In genomic region chr17:78781339-78782304, GRCh38 we compare ENCODE assay signal across 7 cellular contexts. TPM values are rescaled to one million over a fixed set of nuclear protein-coding genes. Genes with fewer than 3 reads are reported as not detected.
DNase-seq lines count a peak whose midpoint lies in the region; ATAC-seq, FAIRE-seq and TF ChIP-seq lines count a peak whose summit lies in the region.

Gene CYTH1 (minus strand): TSS chr17:78782273. CDS start chr17:78782223, 50 bp downstream.

- no peaks in the 10 kb centered on the region for H3K9me3 ChIP-seq in Peyer's patch
- H3K9me3 ChIP-seq in GM12878 (replicated peaks; ENCODE audit: control insufficient read depth, insufficient read depth, low read length) = no peaks in the 10 kb centered on the region

- 0% methylated on average over 49 of the region's 127 CpGs for WGBS in GM12878 (ENCODE audit: insufficient coverage, insufficient replicate concordance, low lambda C conversion rate, missing lambda C conversion rate)

- TF ChIP-seq RAD21 in GM12878 (IDR thresholded peaks at IDR 0.05; ENCODE audit: insufficient read depth, low read depth, low read length) = no peak

- intact Hi-C loops in GM12878 (cut with micrococcal nuclease; ENCODE audit: unreplicated experiment) (no loop called here), sciatic nerve (cut with DNase I) (no loop called here)

- CTCF ChIA-PET in GM12878 (lab: Yijun Ruan, JAX) = interaction anchor here (1.0 to 1.4 kb wide), 3 partner anchors 14 to 44 kb away, joined by 3 to 7 read pairs (median 3); no protein-coding TSS in a partner anchor

- H3K27ac ChIP-seq in Peyer's patch (peak within 1 kb of the TSS; percentile 97 to 100 (median 98)), GM12878 (ENCODE audit: control insufficient read depth, insufficient read depth) (peak within 1 kb of the TSS; percentile 97)

- peak within 1 kb of the TSS; percentile 72; the same call in 1 of the 2 replicates for H3K4me2 ChIP-seq in GM12878 (ENCODE audit: control insufficient read depth, insufficient read depth)

- POLR2A ChIA-PET in GM12878 (lab: Charles Lee) = interaction anchor here (0.6 to 2.1 kb wide), 8 partner anchors 11 to 234 kb away, joined by 3 to 10 read pairs (median 6); no protein-coding TSS in a partner anchor

- peak; percentile 44 for FAIRE-seq in GM12878 (lab: Jason Lieb, UNC)

- H3K79me2 ChIP-seq in GM12878 (ENCODE audit: control insufficient read depth, insufficient read depth, low read length) = peaks cover 54% of the 10 kb centered on the region

- H3K9ac ChIP-seq in GM12878 (ENCODE audit: control insufficient read depth, insufficient read depth, low read length) = peak within 1 kb of the TSS; percentile 98

- H3K4me3 ChIP-seq in Peyer's patch = peak within 1 kb of the TSS; percentile 78 to 100 (median 98)
- H3K4me3 ChIP-seq in GM12878 = peak within 1 kb of the TSS; percentile 89
- peak within 1 kb of the TSS; percentile 70 for H3K4me3 ChIP-seq in iPS-11a (ENCODE audit: low read depth, low read length)

- H4K20me1 ChIP-seq in GM12878 (ENCODE audit: control insufficient read depth, insufficient read depth) = no peaks in the 10 kb centered on the region

- H3K36me3 ChIP-seq in Peyer's patch = no peaks in the 10 kb centered on the region
- H3K36me3 ChIP-seq in GM12878 (ENCODE audit: control insufficient read depth in 2 of 2, insufficient read depth in 2 of 2, low read length in 1 of 2) = no peaks in the 10 kb centered on the region

- in situ Hi-C loops in GM12878 (cut with MboI) = no loop called here

- TF ChIP-seq POLR2A in Peyer's patch (IDR thresholded peaks at IDR 0.05) (peak; percentile 23 to 30), GM12878 (IDR thresholded peaks at IDR 0.05; ENCODE audit: low read depth, low read length) (peak; percentile 85)

- no peak for TF ChIP-seq CTCF in Peyer's patch (IDR thresholded peaks at IDR 0.05)
- no peak for TF ChIP-seq CTCF in GM12878 (IDR thresholded peaks at IDR 0.05 in 2 of 3, conservative IDR thresholded peaks at IDR 0.05 in 1 of 3; ENCODE audit: control insufficient read depth in 2 of 3, extremely low read depth in 1 of 3, insufficient read depth in 1 of 3, low read depth in 3 of 3, low read length in 3 of 3)

- SMC1A ChIA-PET in GM12878 (lab: Charles Lee; ENCODE audit: uncharacterized antibody, unreplicated experiment) = interaction anchor here (0.6 to 2.6 kb wide), 7 partner anchors 18 to 47 kb away, joined by 3 to 21 read pairs (median 4); no protein-coding TSS in a partner anchor

- no peak for TF ChIP-seq EP300 in GM12878 (IDR thresholded peaks at IDR 0.05; ENCODE audit: borderline replicate concordance in 1 of 2, control insufficient read depth in 1 of 2, low read depth in 2 of 2, low read length in 2 of 2)

- H3K27me3 ChIP-seq in Peyer's patch (no peaks in the 10 kb centered on the region), GM12878 (replicated peaks in 1 of 2; ENCODE audit: control insufficient read depth in 2 of 2, insufficient read depth in 2 of 2, low read length in 1 of 2) (no peaks in the 10 kb centered on the region)

- peak; percentile 24 for ATAC-seq in GM18502 (IDR thresholded peaks at IDR 0.05; ENCODE audit: poor library complexity, unreplicated experiment)
- ATAC-seq in HG02678 (IDR thresholded peaks at IDR 0.05; ENCODE audit: unreplicated experiment) = peak; percentile 16
- peak; percentile 4; the same call in 2 of the 3 replicates for ATAC-seq in GM12878
- ATAC-seq in sciatic nerve = peak; percentile 2

- peak; percentile 55 to 77 (median 69) for DNase-seq in Peyer's patch
- no peak for DNase-seq in GM12878 (ENCODE audit: low read depth, low spot score)
- no peak for DNase-seq in sciatic nerve (ENCODE audit: low spot score)
- DNase-seq in NCI-H2029 (lab: John Stamatoyannopoulos, UW) = no peak

- peaks cover 0 to 24% (median 7%) of the 10 kb centered on the region in 4 donors for H3K4me1 ChIP-seq in Peyer's patch
- H3K4me1 ChIP-seq in GM12878 (ENCODE audit: control insufficient read depth, insufficient read depth, low read length) = peaks cover 6% of the 10 kb centered on the region; the same call in 1 of the 2 replicates

- RAD21 ChIA-PET in GM12878 (lab: Charles Lee; ENCODE audit: unreplicated experiment) = interaction anchor here (1.0 to 3.1 kb wide), 6 partner anchors 10 to 73 kb away, joined by 3 to 23 read pairs (median 14); no protein-coding TSS in a partner anchor

- H2AFZ ChIP-seq in GM12878 (ENCODE audit: control insufficient read depth, low read depth, low read length) = peak within 1 kb of the TSS; percentile 82

- BruUV-seq in GM12878 (replicated peaks; lab: Mats Ljungman, UMichigan) = no TSS peak

TF ChIP-seq in GM12878, 131 proteins besides CTCF, POLR2A, EP300 and RAD21 (continues in another document):
- TF ChIP-seq ZNF622 (IDR thresholded peaks at IDR 0.05) (no peak), BHLHE40 (IDR thresholded peaks at IDR 0.05; ENCODE audit: borderline replicate concordance in 1 of 2, low read depth in 2 of 2, low read length in 1 of 2) (peak in 1 of 2 experiments; percentile 12; a peak in 1 of 4 replicates), KAT2A (conservative IDR thresholded peaks at IDR 0.05; ENCODE audit: control insufficient read depth, low read depth, low read length) (no peak), SREBF2 (IDR thresholded peaks at IDR 0.05; ENCODE audit: low read length) (no peak), IKZF1 (conservative IDR thresholded peaks at IDR 0.05) (peak; percentile 50; the same call in 1 of the 2 replicates), ZNF24 (IDR thresholded peaks at IDR 0.05) (0 out of 2 replicates have a peak, but pooled peaks have one; percentile 15), ETV6 (conservative IDR thresholded peaks at IDR 0.05 in 1 of 2, IDR thresholded peaks at IDR 0.05 in 1 of 2; ENCODE audit: borderline replicate concordance in 1 of 2, low read depth in 1 of 2) (no peak), MLLT1 (IDR thresholded peaks at IDR 0.05) (peak; percentile 10; the same call in 1 of the 2 replicates), SREBF1 (IDR thresholded peaks at IDR 0.05; ENCODE audit: low read length) (no peak), FOS (IDR thresholded peaks at IDR 0.05; ENCODE audit: borderline replicate concordance, extremely low read depth, insufficient read length) (no peak), YY1 (IDR thresholded peaks at IDR 0.05; ENCODE audit: low read depth, low read length) (0 out of 2 replicates have a peak, but pooled peaks have one; percentile 9), E2F8 (IDR thresholded peaks at IDR 0.05; ENCODE audit: low read depth, partially characterized antibody) (no peak)

RNA-seq across cellular contexts. Expression of gene CYTH1, which starts in this region (rescaled TPM):
- total RNA-seq in Peyer's patch (100 to 1,000 TPM in 2 of 4 donors, 10 to 100 TPM in 2; 88.3 to 262 (median 109) TPM), GM12878 (2014; rRNA removed) (92.6 and 97.8 TPM in 2 replicates), GM12878 (2014; rRNA removed; fragmentation: Illumina TruSeq; extraction: Trizol) (130 and 134 TPM in 2 replicates), GM12878 (2021) (165 and 167 TPM in 2 replicates), sciatic nerve (75.9 TPM)
- total RNA-seq in GM12878 (2013; cell fraction: nucleolus; rRNA removed) = 559 and 619 TPM in 2 replicates
- 88.3 TPM for polyA plus RNA-seq in GM12878 (2011; ENCODE audit: low read depth)
- polyA plus RNA-seq in GM12878 (2011; rRNA removed) (141 and 188 TPM in 2 replicates), GM12878 (2014; fragmentation: Illumina TruSeq; extraction: Trizol) (160 and 179 TPM in 2 replicates), GM12878 (2014; fragmentation: Nextera tagmentation; extraction: Ambion mirVana) (10 to 100 TPM in 1 of 2 experiments, 1 to 10 TPM in 1; 6.6 to 11.8 TPM), GM12878 (2014; rRNA removed) (162 and 172 TPM in 2 replicates), GM12878 (2016; fragmentation: Nextera tagmentation; extraction: Ambion mirVana) (100 to 1,000 TPM; 138 to 153 TPM)
- 170 and 179 TPM in 2 replicates for polyA plus RNA-seq in GM12878 (2011; cell fraction: cytosol; rRNA removed)
- 778 and 997 TPM in 2 replicates for polyA plus RNA-seq in GM12878 (2011; cell fraction: nucleus; rRNA removed)
- polyA plus RNA-seq in GM12878 (2012) = 136 and 161 TPM in 2 replicates
- 135 and 140 TPM in 2 replicates for polyA minus RNA-seq in GM12878 (2011; rRNA and poly(A)+ RNA removed)
- polyA minus RNA-seq in GM12878 (2011; cell fraction: cytosol; rRNA and poly(A)+ RNA removed) = 38.6 and 44.8 TPM in 2 replicates
- 165 and 192 TPM in 2 replicates for polyA minus RNA-seq in GM12878 (2011; cell fraction: nucleus; rRNA and poly(A)+ RNA removed)

Comparison
In these comparisons a context has a peak if more than half of its experiments do, and no peak if none do; other contexts are left out.
1. DNase-seq: peak in Peyer's patch (3 of 3); none in GM12878 (single experiment), sciatic nerve (single experiment) and NCI-H2029 (single experiment).
2. Peak in every context shown above with its lines, with median percentiles within 50 percentile points of each other: ATAC-seq and H3K4me3 ChIP-seq.